Comparison of ENCODE assay signal across 30 cellular contexts in the genomic region with DNA sequence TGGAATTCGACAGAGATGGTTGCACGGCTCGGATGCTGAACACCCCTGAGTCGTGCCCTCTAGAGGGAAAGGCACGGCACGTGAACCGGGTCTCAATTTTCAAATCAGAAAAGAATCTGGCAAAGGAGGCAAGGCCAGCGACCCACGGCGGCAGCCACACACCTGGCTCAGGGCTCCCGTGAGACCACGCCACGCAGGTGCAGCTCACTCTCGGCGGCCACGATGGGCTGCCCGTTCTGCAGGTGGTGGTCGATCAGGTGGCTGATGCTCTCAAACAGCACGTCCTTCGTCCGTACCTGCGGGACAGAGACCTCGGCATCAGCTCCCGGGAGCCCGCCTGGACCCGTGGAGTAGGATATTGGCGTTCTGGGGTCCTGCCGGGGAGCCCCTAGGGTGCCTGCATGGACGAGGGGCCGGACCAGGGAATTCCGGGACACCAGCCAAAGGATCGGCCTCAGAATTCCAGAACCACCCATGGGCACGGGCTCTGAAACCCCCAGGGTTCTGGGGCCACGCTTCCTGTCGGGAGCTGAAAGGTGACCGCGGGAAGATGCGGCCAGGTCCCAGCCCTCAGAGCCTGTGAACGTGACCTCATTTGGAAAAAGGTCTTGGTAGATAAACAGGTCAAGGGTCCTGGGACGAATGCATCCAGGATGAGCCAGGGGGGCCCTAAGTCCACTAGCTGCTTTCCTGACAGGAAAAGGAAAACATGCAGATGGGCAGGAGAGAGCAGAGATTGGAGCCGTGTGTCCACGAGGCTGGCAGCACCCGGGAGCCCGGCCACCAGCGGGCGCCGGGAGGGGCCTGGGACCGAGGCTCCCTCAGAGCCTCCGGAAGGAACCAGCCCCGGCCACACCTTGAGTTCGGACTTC. TPM values are rescaled to one million over a fixed set of nuclear protein-coding genes. Genes with fewer than 3 reads are reported as not detected.
A peak's percentile ranks its signal among the peaks of the same experiment; 100 is the strongest.
DNase-seq lines count a peak whose midpoint lies in the region; ATAC-seq and TF ChIP-seq lines count a peak whose summit lies in the region.
"Had no signal": no experiment of that assay in that cellular context is flagged by ENCODE, and none has a peak within 500 bp of the region (broad histone marks: within the 10 kb centered on the region; RNA-seq: fewer than 3 reads in every experiment).

No MANE protein-coding gene starts in this region.

- DNase-seq in activated naive CD8-positive, alpha-beta T cell treated with anti-CD3 and anti-CD28 coated beads, Interleukin-2, amount 10 ng/mL, durations not matched to agents 7 days and 5 days, result peak; percentile 19
- no peak for DNase-seq in activated naive CD8-positive, alpha-beta T cell treated with anti-CD3 and anti-CD28 coated beads for 36 hours
- DNase-seq in glutamatergic neuron (peak; percentile 12), right lobe of liver (peak; percentile 20 to 52 (median 42)), spleen (peak; percentile 69), NCI-H1048 (lab: John Stamatoyannopoulos, UW) (no peak), left colon (no peak)
- no peak for DNase-seq in stimulated activated CD4-positive, alpha-beta T cell treated with anti-CD3 and anti-CD28 coated beads, Interleukin-1b, Interleukin-23, amount 100 ng/mL, for 48 hours
- DNase-seq: activated CD4-positive, alpha-beta T cell treated with anti-CD3 and anti-CD28 coated beads, Interleukin-2, amount 10 ng/mL, durations not matched to agents 7 days and 5 days; activated gamma-delta T cell treated with Interleukin-2 at 50 U/mL for 16 hours; activated naive CD8-positive, alpha-beta T cell treated with anti-CD3 and anti-CD28 coated beads, Interleukin-2, amount 50 U/mL, for 24 hours; caudate nucleus; cortex of kidney; foreskin keratinocyte; GOT3; HFFc6; NCI-H1092; NCI-H1694 treated with DMSO at 0.1 percent for 48 hours; NCI-H446 treated with DMSO at 0.1 percent for 48 hours; NCI-H82; nucleus accumbens; Peyer's patch; stimulated activated naive CD8-positive, alpha-beta T cell treated with anti-CD3 and anti-CD28 coated beads, Interleukin-15, Interleukin-2, amounts not matched to agents 100 U/mL and 50 U/mL, for 24 hours; testis; WERI-Rb-1 had no signal

- POLR2A ChIA-PET in activated naive CD8-positive, alpha-beta T cell treated with anti-CD3 and anti-CD28 coated beads, Interleukin-2, amount 10 ng/mL, durations not matched to agents 7 days and 5 days (lab: Charles Lee), result no interaction called here

- H3K27ac ChIP-seq in right lobe of liver (no peak overlapping the region), spleen (peak overlapping the region in 3 of 8 donors; percentile 25 to 54 (median 42))
- H3K27ac ChIP-seq: esophagus muscularis mucosa, foreskin keratinocyte, Peyer's patch, SJSA1, skin epidermis, testis, WERI-Rb-1 had no signal

- H3K27ac Mint-ChIP-seq in activated naive CD8-positive, alpha-beta T cell treated with anti-CD3 and anti-CD28 coated beads, Interleukin-2, amount 10 ng/mL, durations not matched to agents 7 days and 5 days, result no peak overlapping the region
- no peak overlapping the region for H3K27ac Mint-ChIP-seq in activated naive CD8-positive, alpha-beta T cell treated with anti-CD3 and anti-CD28 coated beads for 36 hours
- peak overlapping the region; percentile 59 for H3K27ac Mint-ChIP-seq in glutamatergic neuron (ENCODE audit: unreplicated experiment)
- H3K27ac Mint-ChIP-seq: activated CD4-positive, alpha-beta T cell treated with anti-CD3 and anti-CD28 coated beads, Interleukin-2, amount 10 ng/mL, durations not matched to agents 7 days and 5 days; activated naive CD8-positive, alpha-beta T cell treated with anti-CD3 and anti-CD28 coated beads, Interleukin-2, amount 50 U/mL, for 24 hours; HFFc6 had no signal

- H3K9me3 Mint-ChIP-seq in activated naive CD8-positive, alpha-beta T cell treated with anti-CD3 and anti-CD28 coated beads, Interleukin-2, amount 10 ng/mL, durations not matched to agents 7 days and 5 days, result no peaks in the 10 kb centered on the region
- no peaks in the 10 kb centered on the region for H3K9me3 Mint-ChIP-seq in activated naive CD8-positive, alpha-beta T cell treated with anti-CD3 and anti-CD28 coated beads for 36 hours
- H3K9me3 Mint-ChIP-seq in glutamatergic neuron (ENCODE audit: unreplicated experiment), result peaks cover 10% of the 10 kb centered on the region
- H3K9me3 Mint-ChIP-seq: activated CD4-positive, alpha-beta T cell treated with anti-CD3 and anti-CD28 coated beads, Interleukin-2, amount 10 ng/mL, durations not matched to agents 7 days and 5 days; activated naive CD8-positive, alpha-beta T cell treated with anti-CD3 and anti-CD28 coated beads, Interleukin-2, amount 50 U/mL, for 24 hours; HFFc6 had no signal

- intact Hi-C loops in right lobe of liver (cut with DNase I), result no loop called here
- intact Hi-C loops in spleen (cut with DNase I; ENCODE audit: low total_unique reads), result no loop called here
- intact Hi-C loops in left colon (cut with DNase I, micrococcal nuclease), result no loop called here

- H3K4me3 ChIP-seq in right lobe of liver, result no peak overlapping the region
- H3K4me3 ChIP-seq in spleen, result no peak overlapping the region
- H3K4me3 ChIP-seq: esophagus muscularis mucosa, Peyer's patch, SJSA1, skin epidermis, testis, uterus had no signal

- peaks cover 0 to 19% (median 4%) of the 10 kb centered on the region in 4 donors for H3K36me3 ChIP-seq in right lobe of liver
- peaks cover 0 to 18% (median 0%) of the 10 kb centered on the region in 6 donors for H3K36me3 ChIP-seq in spleen
- H3K36me3 ChIP-seq: Peyer's patch, SJSA1, uterus had no signal

- H3K9me3 ChIP-seq in right lobe of liver, result no peaks in the 10 kb centered on the region
- H3K9me3 ChIP-seq in spleen, result no peaks in the 10 kb centered on the region
- H3K9me3 ChIP-seq: esophagus muscularis mucosa, Peyer's patch, SJSA1, testis, uterus had no signal

- H3K36me3 Mint-ChIP-seq in activated naive CD8-positive, alpha-beta T cell treated with anti-CD3 and anti-CD28 coated beads, Interleukin-2, amount 10 ng/mL, durations not matched to agents 7 days and 5 days, result no peaks in the 10 kb centered on the region
- no peaks in the 10 kb centered on the region for H3K36me3 Mint-ChIP-seq in activated naive CD8-positive, alpha-beta T cell treated with anti-CD3 and anti-CD28 coated beads for 36 hours
- H3K36me3 Mint-ChIP-seq in glutamatergic neuron (ENCODE audit: unreplicated experiment), result peaks cover 9% of the 10 kb centered on the region

- TF ChIP-seq POLR2A in right lobe of liver (IDR thresholded peaks at IDR 0.05), result no peak
- no peak for TF ChIP-seq POLR2A in spleen (IDR thresholded peaks at IDR 0.05)

- H3K27me3 ChIP-seq in right lobe of liver, result no peaks in the 10 kb centered on the region
- peaks cover 0 to 27% (median 0%) of the 10 kb centered on the region in 7 donors for H3K27me3 ChIP-seq in spleen (replicated peaks in 1 of 7)
- H3K27me3 ChIP-seq: esophagus muscularis mucosa, foreskin keratinocyte, Peyer's patch, testis, uterus had no signal

- no peaks in the 10 kb centered on the region for H3K27me3 Mint-ChIP-seq in activated naive CD8-positive, alpha-beta T cell treated with anti-CD3 and anti-CD28 coated beads, Interleukin-2, amount 10 ng/mL, durations not matched to agents 7 days and 5 days
- no peaks in the 10 kb centered on the region for H3K27me3 Mint-ChIP-seq in activated naive CD8-positive, alpha-beta T cell treated with anti-CD3 and anti-CD28 coated beads for 36 hours
- H3K27me3 Mint-ChIP-seq in glutamatergic neuron (ENCODE audit: unreplicated experiment), result peaks cover 10% of the 10 kb centered on the region
- H3K27me3 Mint-ChIP-seq: activated CD4-positive, alpha-beta T cell treated with anti-CD3 and anti-CD28 coated beads, Interleukin-2, amount 10 ng/mL, durations not matched to agents 7 days and 5 days; activated naive CD8-positive, alpha-beta T cell treated with anti-CD3 and anti-CD28 coated beads, Interleukin-2, amount 50 U/mL, for 24 hours had no signal

- ATAC-seq in activated naive CD8-positive, alpha-beta T cell treated with anti-CD3 and anti-CD28 coated beads, Interleukin-2, amount 10 ng/mL, durations not matched to agents 7 days and 5 days (ENCODE audit: low read depth), result no peak
- peak; percentile 34 to 67 (median 54) for ATAC-seq in right lobe of liver
- no peak for ATAC-seq in left colon
- ATAC-seq: activated naive CD8-positive, alpha-beta T cell treated with anti-CD3 and anti-CD28 coated beads, Interleukin-2, amount 50 U/mL, for 24 hours; foreskin keratinocyte; stimulated activated naive CD8-positive, alpha-beta T cell treated with anti-CD3 and anti-CD28 coated beads, Interleukin-15, Interleukin-2, amounts not matched to agents 100 U/mL and 50 U/mL, for 24 hours had no signal

- no peaks in the 10 kb centered on the region for H3K4me1 Mint-ChIP-seq in activated naive CD8-positive, alpha-beta T cell treated with anti-CD3 and anti-CD28 coated beads, Interleukin-2, amount 10 ng/mL, durations not matched to agents 7 days and 5 days
- H3K4me1 Mint-ChIP-seq in activated naive CD8-positive, alpha-beta T cell treated with anti-CD3 and anti-CD28 coated beads for 36 hours, result no peaks in the 10 kb centered on the region
- H3K4me1 Mint-ChIP-seq in glutamatergic neuron (ENCODE audit: low read depth, unreplicated experiment), result peaks cover 6% of the 10 kb centered on the region
- H3K4me1 Mint-ChIP-seq: activated CD4-positive, alpha-beta T cell treated with anti-CD3 and anti-CD28 coated beads, Interleukin-2, amount 10 ng/mL, durations not matched to agents 7 days and 5 days; activated naive CD8-positive, alpha-beta T cell treated with anti-CD3 and anti-CD28 coated beads, Interleukin-2, amount 50 U/mL, for 24 hours had no signal

- no peak for TF ChIP-seq CTCF in glutamatergic neuron (IDR thresholded peaks at IDR 0.05; ENCODE audit: partially characterized antibody, unreplicated experiment)
- TF ChIP-seq CTCF in right lobe of liver (IDR thresholded peaks at IDR 0.05), result no peak
- TF ChIP-seq CTCF in spleen (IDR thresholded peaks at IDR 0.05 in 8 of 11, conservative IDR thresholded peaks at IDR 0.05 in 3 of 11), result no peak

- WGBS in right lobe of liver (ENCODE audit: insufficient coverage, low coverage, low lambda C conversion rate, missing lambda C conversion rate), result 52% methylated on average over 4 of the region's 51 CpGs
- WGBS in spleen, 5 donors, result 70 to 78% (median 75%) methylated on average over 47 to 51 of the region's 51 CpGs

- no peak overlapping the region for H3K4me3 Mint-ChIP-seq in activated naive CD8-positive, alpha-beta T cell treated with anti-CD3 and anti-CD28 coated beads, Interleukin-2, amount 10 ng/mL, durations not matched to agents 7 days and 5 days
- no peak overlapping the region for H3K4me3 Mint-ChIP-seq in activated naive CD8-positive, alpha-beta T cell treated with anti-CD3 and anti-CD28 coated beads for 36 hours
- no peak overlapping the region for H3K4me3 Mint-ChIP-seq in glutamatergic neuron (ENCODE audit: unreplicated experiment)
- H3K4me3 Mint-ChIP-seq: activated CD4-positive, alpha-beta T cell treated with anti-CD3 and anti-CD28 coated beads, Interleukin-2, amount 10 ng/mL, durations not matched to agents 7 days and 5 days; activated naive CD8-positive, alpha-beta T cell treated with anti-CD3 and anti-CD28 coated beads, Interleukin-2, amount 50 U/mL, for 24 hours; HFFc6 had no signal

- H3K4me1 ChIP-seq in right lobe of liver (no peaks in the 10 kb centered on the region), spleen (peaks cover 0 to 19% (median 5%) of the 10 kb centered on the region in 6 donors)
- H3K4me1 ChIP-seq: foreskin keratinocyte, Peyer's patch, SJSA1, testis, uterus had no signal

RNA-seq across cellular contexts. Expression of gene C2CD4C, which starts 10.1 kb away (rescaled TPM):
- total RNA-seq in activated naive CD8-positive, alpha-beta T cell treated with anti-CD3 and anti-CD28 coated beads, Interleukin-2, amount 10 ng/mL, durations not matched to agents 7 days and 5 days, result not detected
- under 1 TPM; 0.12 to 0.19 TPM for total RNA-seq in activated naive CD8-positive, alpha-beta T cell treated with anti-CD3 and anti-CD28 coated beads for 36 hours
- total RNA-seq in glutamatergic neuron (ENCODE audit: unreplicated experiment) (9.6 TPM), right lobe of liver (1 to 10 TPM in 1 of 6 experiments, under 1 TPM in 5; 0.12 to 2.0 (median 0.44) TPM), spleen (1 to 10 TPM in 2 of 7 donors, under 1 TPM in 4, not detected in 1; 0.23 to 2.1 (median 0.85) TPM), left colon (under 1 TPM; 0.59 to 0.85 TPM)
- polyA plus RNA-seq in spleen, result under 1 TPM; 0.26 to 0.91 (median 0.67) TPM
- total RNA-seq: activated CD4-positive, alpha-beta T cell treated with anti-CD3 and anti-CD28 coated beads, Interleukin-2, amount 10 ng/mL, durations not matched to agents 7 days and 5 days; activated CD8-positive, alpha-beta memory T cell treated with anti-CD3 and anti-CD28 coated beads for 36 hours; HFFc6 had no signal

RNA-seq across cellular contexts. Expression of gene SHC2, which starts 41.8 kb away (rescaled TPM):
- under 1 TPM; 0.40 to 0.53 TPM for total RNA-seq in activated naive CD8-positive, alpha-beta T cell treated with anti-CD3 and anti-CD28 coated beads, Interleukin-2, amount 10 ng/mL, durations not matched to agents 7 days and 5 days
- total RNA-seq in activated naive CD8-positive, alpha-beta T cell treated with anti-CD3 and anti-CD28 coated beads for 36 hours, result under 1 TPM in 1 of 2 experiments, not detected in 1; 0.32 TPM
- 343 TPM for total RNA-seq in glutamatergic neuron (ENCODE audit: unreplicated experiment)
- 10 to 100 TPM; 48.4 to 69.9 (median 59.1) TPM for total RNA-seq in right lobe of liver
- total RNA-seq in spleen, result 10 to 100 TPM; 25.5 to 90.1 (median 43.2) TPM
- polyA plus RNA-seq in spleen, result 100 to 1,000 TPM in 1 of 3 donors, 10 to 100 TPM in 2; 19.6 to 123 (median 78.5) TPM
- 1 to 10 TPM; 4.7 to 9.4 TPM for total RNA-seq in left colon
- total RNA-seq: activated CD4-positive, alpha-beta T cell treated with anti-CD3 and anti-CD28 coated beads, Interleukin-2, amount 10 ng/mL, durations not matched to agents 7 days and 5 days; activated CD8-positive, alpha-beta memory T cell treated with anti-CD3 and anti-CD28 coated beads for 36 hours; HFFc6; SJSA1 had no signal

Comparison
In these comparisons a context has a peak if more than half of its experiments do, and no peak if none do; other contexts are left out.
1. DNase-seq: peak in activated naive CD8-positive, alpha-beta T cell treated with anti-CD3 and anti-CD28 coated beads, Interleukin-2, amount 10 ng/mL, durations not matched to agents 7 days and 5 days (single experiment), glutamatergic neuron (single experiment), right lobe of liver (3 of 3) and spleen (single experiment); none in activated naive CD8-positive, alpha-beta T cell treated with anti-CD3 and anti-CD28 coated beads for 36 hours (single experiment), stimulated activated CD4-positive, alpha-beta T cell treated with anti-CD3 and anti-CD28 coated beads, Interleukin-1b, Interleukin-23, amount 100 ng/mL, for 48 hours (single experiment), NCI-H1048 (single experiment) and left colon (0 of 2).
2. ATAC-seq: peak in right lobe of liver (4 of 4); none in activated naive CD8-positive, alpha-beta T cell treated with anti-CD3 and anti-CD28 coated beads, Interleukin-2, amount 10 ng/mL, durations not matched to agents 7 days and 5 days (single experiment) and left colon (single experiment).